2 cellular contexts compared by ENCODE assay signal in genomic region chr4:2617955-2618354, GRCh38.
TF ChIP-seq lines count a peak whose summit lies in the region.

No MANE protein-coding gene starts in this region.

TF ChIP-seq in IMR-90, 13 proteins besides CTCF, POLR2A, EP300 and RAD21:
- TF ChIP-seq RCOR1 (IDR thresholded peaks at IDR 0.05; ENCODE audit: insufficient replicate concordance, low read length) (no peak), BHLHE40 (IDR thresholded peaks at IDR 0.05; ENCODE audit: low read depth, low read length) (no peak), ELK1 (IDR thresholded peaks at IDR 0.05; ENCODE audit: borderline replicate concordance, low read depth, low read length) (no peak)

TF ChIP-seq in K562, 482 proteins besides CTCF, POLR2A, EP300 and RAD21 (continues in another document):
- TF ChIP-seq STAT5A (IDR thresholded peaks at IDR 0.05; ENCODE audit: borderline replicate concordance, low read length) = peak; percentile 20; the same call in 1 of the 2 replicates
- no peak for TF ChIP-seq GMEB1 (CRISPR knock-in tag; IDR thresholded peaks at IDR 0.05)
- 0 out of 2 replicates have a peak, but pooled peaks have one; percentile 14 for TF ChIP-seq MEF2A (IDR thresholded peaks at IDR 0.05; ENCODE audit: control insufficient read depth, low read depth, low read length)
- peak in 1 of 2 experiments; percentile 51; a peak in 1 of 4 replicates for TF ChIP-seq MNT (conservative IDR thresholded peaks at IDR 0.05)
- TF ChIP-seq ZFX (CRISPR knock-in tag; IDR thresholded peaks at IDR 0.05) = no peak
- TF ChIP-seq SMARCA4 (IDR thresholded peaks at IDR 0.05) = peak; percentile 65; the same call in 1 of the 2 replicates
- no peak for TF ChIP-seq NR2F6 (CRISPR knock-in tag; IDR thresholded peaks at IDR 0.05)
- no peak for TF ChIP-seq FOXJ2 (tag; IDR thresholded peaks at IDR 0.05)
- TF ChIP-seq OTX1 (CRISPR knock-in tag; IDR thresholded peaks at IDR 0.05) = no peak
- no peak for TF ChIP-seq ZNF121 (CRISPR knock-in tag; conservative IDR thresholded peaks at IDR 0.05)
- no peak for TF ChIP-seq RBM14 (IDR thresholded peaks at IDR 0.05; ENCODE audit: borderline replicate concordance, insufficient read depth, low read depth, low read length)
- no peak for TF ChIP-seq ZNF134 (CRISPR knock-in tag; conservative IDR thresholded peaks at IDR 0.05)
- TF ChIP-seq GATAD2A (IDR thresholded peaks at IDR 0.05) = no peak
- TF ChIP-seq ZNF717 (CRISPR knock-in tag; IDR thresholded peaks at IDR 0.05) = no peak
- TF ChIP-seq RBBP5 (IDR thresholded peaks at IDR 0.05; ENCODE audit: borderline replicate concordance, insufficient read depth, low read length, poor library complexity, severe bottlenecking) = no peak
- no peak for TF ChIP-seq CHD1 (IDR thresholded peaks at IDR 0.05; ENCODE audit: low read length)
- no peak for TF ChIP-seq MBD2 (IDR thresholded peaks at IDR 0.05; ENCODE audit: borderline replicate concordance, low read depth)
- TF ChIP-seq CBFA2T3 (IDR thresholded peaks at IDR 0.05) = peak; percentile 85
- TF ChIP-seq RB1 (IDR thresholded peaks at IDR 0.05; ENCODE audit: low read depth) = no peak
- no peak for TF ChIP-seq U2AF2 (optimal IDR thresholded peaks at IDR 0.05; ENCODE audit: low read depth, low read length)
- no peak for TF ChIP-seq STAT5B (CRISPR knock-in tag; IDR thresholded peaks at IDR 0.05)
- peak; percentile 21; the same call in 1 of the 2 replicates for TF ChIP-seq HDAC2 (IDR thresholded peaks at IDR 0.05)
- TF ChIP-seq ZNF444 (CRISPR knock-in tag; IDR thresholded peaks at IDR 0.05) = no peak
- TF ChIP-seq NR0B1 (IDR thresholded peaks at IDR 0.05; ENCODE audit: partially characterized antibody) = no peak
- no peak for TF ChIP-seq ZKSCAN8 (CRISPR knock-in tag; IDR thresholded peaks at IDR 0.05)
- no peak for TF ChIP-seq KLF13 (tag; IDR thresholded peaks at IDR 0.05; ENCODE audit: borderline replicate concordance, low read depth)
- TF ChIP-seq ZNF253 (CRISPR knock-in tag; conservative IDR thresholded peaks at IDR 0.05) = no peak
- no peak for TF ChIP-seq PHF20 (IDR thresholded peaks at IDR 0.05; ENCODE audit: partially characterized antibody)
- TF ChIP-seq NFRKB (IDR thresholded peaks at IDR 0.05; ENCODE audit: low read depth) = no peak
- TF ChIP-seq TAF9B (IDR thresholded peaks at IDR 0.05; ENCODE audit: partially characterized antibody) = no peak
- no peak for TF ChIP-seq ATF1 (CRISPR knock-in tag; IDR thresholded peaks at IDR 0.05)
- no peak for TF ChIP-seq ATF1 (tag; IDR thresholded peaks at IDR 0.05)
- TF ChIP-seq BCL6 (CRISPR knock-in tag; IDR thresholded peaks at IDR 0.05) = no peak
- no peak for TF ChIP-seq KDM2B (CRISPR knock-in tag; IDR thresholded peaks at IDR 0.05)
- no peak for TF ChIP-seq PURB (CRISPR knock-in tag; IDR thresholded peaks at IDR 0.05; ENCODE audit: low read depth)
- no peak for TF ChIP-seq SRSF9 (IDR thresholded peaks at IDR 0.05; ENCODE audit: borderline replicate concordance, low read depth, low read length)
- TF ChIP-seq, protein P1, sequence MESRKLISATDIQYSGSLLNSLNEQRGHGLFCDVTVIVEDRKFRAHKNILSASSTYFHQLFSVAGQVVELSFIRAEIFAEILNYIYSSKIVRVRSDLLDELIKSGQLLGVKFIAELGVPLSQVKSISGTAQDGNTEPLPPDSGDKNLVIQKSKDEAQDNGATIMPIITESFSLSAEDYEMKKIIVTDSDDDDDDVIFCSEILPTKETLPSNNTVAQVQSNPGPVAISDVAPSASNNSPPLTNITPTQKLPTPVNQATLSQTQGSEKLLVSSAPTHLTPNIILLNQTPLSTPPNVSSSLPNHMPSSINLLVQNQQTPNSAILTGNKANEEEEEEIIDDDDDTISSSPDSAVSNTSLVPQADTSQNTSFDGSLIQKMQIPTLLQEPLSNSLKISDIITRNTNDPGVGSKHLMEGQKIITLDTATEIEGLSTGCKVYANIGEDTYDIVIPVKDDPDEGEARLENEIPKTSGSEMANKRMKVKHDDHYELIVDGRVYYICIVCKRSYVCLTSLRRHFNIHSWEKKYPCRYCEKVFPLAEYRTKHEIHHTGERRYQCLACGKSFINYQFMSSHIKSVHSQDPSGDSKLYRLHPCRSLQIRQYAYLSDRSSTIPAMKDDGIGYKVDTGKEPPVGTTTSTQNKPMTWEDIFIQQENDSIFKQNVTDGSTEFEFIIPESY (CRISPR knock-in tag; IDR thresholded peaks at IDR 0.05) = no peak
- no peak for TF ChIP-seq MYBL2 (IDR thresholded peaks at IDR 0.05; ENCODE audit: low read depth)
- TF ChIP-seq MYBL2 (CRISPR knock-in tag; IDR thresholded peaks at IDR 0.05; ENCODE audit: borderline replicate concordance) = no peak
- no peak for TF ChIP-seq L3MBTL2 (IDR thresholded peaks at IDR 0.05)
- TF ChIP-seq ZBTB1 (CRISPR knock-in tag; IDR thresholded peaks at IDR 0.05; ENCODE audit: borderline replicate concordance, low read depth) = no peak
- no peak for TF ChIP-seq KLF6 (CRISPR knock-in tag; IDR thresholded peaks at IDR 0.05; ENCODE audit: borderline replicate concordance)
- no peak for TF ChIP-seq ZBTB49 (CRISPR knock-in tag; IDR thresholded peaks at IDR 0.05; ENCODE audit: borderline replicate concordance)
- no peak for TF ChIP-seq ELK3 (CRISPR knock-in tag; IDR thresholded peaks at IDR 0.05)
- no peak for TF ChIP-seq NFATC3 (IDR thresholded peaks at IDR 0.05)
- peak; percentile 44; the same call in 1 of the 2 replicates for TF ChIP-seq DPF2 (IDR thresholded peaks at IDR 0.05)
- no peak for TF ChIP-seq ILK (tag; IDR thresholded peaks at IDR 0.05; ENCODE audit: borderline replicate concordance, low read depth)
- no peak for TF ChIP-seq ZNF316 (IDR thresholded peaks at IDR 0.05)
- no peak for TF ChIP-seq MXD1 (CRISPR knock-in tag; IDR thresholded peaks at IDR 0.05; ENCODE audit: borderline replicate concordance, poor library complexity, severe bottlenecking)
- no peak for TF ChIP-seq SMAD1 (IDR thresholded peaks at IDR 0.05; ENCODE audit: low read depth, low read length, partially characterized antibody)
- TF ChIP-seq DEAF1 (CRISPR knock-in tag; IDR thresholded peaks at IDR 0.05) = no peak
- TF ChIP-seq, protein P2, sequence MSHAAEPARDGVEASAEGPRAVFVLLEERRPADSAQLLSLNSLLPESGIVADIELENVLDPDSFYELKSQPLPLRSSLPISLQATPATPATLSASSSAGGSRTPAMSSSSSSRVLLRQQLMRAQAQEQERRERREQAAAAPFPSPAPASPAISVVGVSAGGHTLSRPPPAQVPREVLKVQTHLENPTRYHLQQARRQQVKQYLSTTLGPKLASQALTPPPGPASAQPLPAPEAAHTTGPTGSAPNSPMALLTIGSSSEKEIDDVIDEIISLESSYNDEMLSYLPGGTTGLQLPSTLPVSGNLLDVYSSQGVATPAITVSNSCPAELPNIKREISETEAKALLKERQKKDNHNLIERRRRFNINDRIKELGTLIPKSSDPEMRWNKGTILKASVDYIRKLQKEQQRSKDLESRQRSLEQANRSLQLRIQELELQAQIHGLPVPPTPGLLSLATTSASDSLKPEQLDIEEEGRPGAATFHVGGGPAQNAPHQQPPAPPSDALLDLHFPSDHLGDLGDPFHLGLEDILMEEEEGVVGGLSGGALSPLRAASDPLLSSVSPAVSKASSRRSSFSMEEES (CRISPR knock-in tag; IDR thresholded peaks at IDR 0.05) = no peak
- TF ChIP-seq SMAD4 (CRISPR knock-in tag; conservative IDR thresholded peaks at IDR 0.05) = no peak
- peak; percentile 70; the same call in 1 of the 2 replicates for TF ChIP-seq TAL1 (IDR thresholded peaks at IDR 0.05)
- no peak for TF ChIP-seq ESRRA (IDR thresholded peaks at IDR 0.05; ENCODE audit: borderline replicate concordance, low read depth)
- TF ChIP-seq MCM2 (IDR thresholded peaks at IDR 0.05; ENCODE audit: low read depth) = no peak
- TF ChIP-seq, protein P3, sequence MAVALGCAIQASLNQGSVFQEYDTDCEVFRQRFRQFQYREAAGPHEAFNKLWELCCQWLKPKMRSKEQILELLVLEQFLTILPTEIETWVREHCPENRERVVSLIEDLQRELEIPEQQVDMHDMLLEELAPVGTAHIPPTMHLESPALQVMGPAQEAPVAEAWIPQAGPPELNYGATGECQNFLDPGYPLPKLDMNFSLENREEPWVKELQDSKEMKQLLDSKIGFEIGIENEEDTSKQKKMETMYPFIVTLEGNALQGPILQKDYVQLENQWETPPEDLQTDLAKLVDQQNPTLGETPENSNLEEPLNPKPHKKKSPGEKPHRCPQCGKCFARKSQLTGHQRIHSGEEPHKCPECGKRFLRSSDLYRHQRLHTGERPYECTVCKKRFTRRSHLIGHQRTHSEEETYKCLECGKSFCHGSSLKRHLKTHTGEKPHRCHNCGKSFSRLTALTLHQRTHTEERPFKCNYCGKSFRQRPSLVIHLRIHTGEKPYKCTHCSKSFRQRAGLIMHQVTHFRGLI (CRISPR knock-in tag; IDR thresholded peaks at IDR 0.05) = no peak
